Comparison of ENCODE assay signal across 1 cellular context in genomic region chr1:180265871-180266270, GRCh38.
TF ChIP-seq lines count a peak whose summit lies in the region.

No MANE protein-coding gene starts in this region.

TF ChIP-seq in H1, 55 proteins besides CTCF, POLR2A, EP300 and RAD21 (continued from another document):
- no peak for TF ChIP-seq SIN3A (conservative IDR thresholded peaks at IDR 0.05 in 1 of 2, IDR thresholded peaks at IDR 0.05 in 1 of 2; ENCODE audit: low read depth in 1 of 2, low read length in 2 of 2)
- no peak for TF ChIP-seq MAFK (IDR thresholded peaks at IDR 0.05; ENCODE audit: low read depth, low read length)
- no peak for TF ChIP-seq GABPA (IDR thresholded peaks at IDR 0.05; ENCODE audit: borderline replicate concordance, insufficient read depth, low read length)
- TF ChIP-seq CHD2 (IDR thresholded peaks at IDR 0.05; ENCODE audit: low read length), result no peak
- no peak for TF ChIP-seq SUZ12 (IDR thresholded peaks at IDR 0.05; ENCODE audit: low read length)
